Comparison of ENCODE assay signal across 10 cellular contexts in the genomic region with DNA sequence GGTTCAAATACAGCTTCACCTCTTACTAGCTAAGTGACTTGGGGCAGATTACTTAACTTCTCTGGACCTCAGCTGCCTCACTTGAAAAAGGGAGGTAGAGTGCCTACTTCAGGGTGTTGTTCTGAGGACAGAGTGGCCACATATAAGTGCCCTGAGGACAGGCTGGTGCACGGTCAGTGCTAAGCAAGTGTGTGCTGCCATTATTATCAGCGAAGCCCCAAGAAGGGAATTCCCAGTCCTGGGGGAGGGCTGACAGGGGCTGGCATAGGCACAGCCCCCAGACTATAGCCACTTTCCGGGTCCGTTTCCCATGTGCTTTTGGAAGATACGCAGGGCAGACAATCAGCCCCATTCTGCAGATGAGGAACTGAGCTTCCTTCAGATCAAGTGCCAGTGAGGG. TPM values are rescaled to one million over a fixed set of nuclear protein-coding genes. Genes with fewer than 3 reads are reported as not detected.
A peak's percentile ranks its signal among the peaks of the same experiment; 100 is the strongest.
DNase-seq lines count a peak whose midpoint lies in the region; ATAC-seq and TF ChIP-seq lines count a peak whose summit lies in the region.
"Had no signal": no experiment of that assay in that cellular context is flagged by ENCODE, and none has a peak within 500 bp of the region (broad histone marks: within the 10 kb centered on the region; RNA-seq: fewer than 3 reads in every experiment).

No MANE protein-coding gene starts in this region.

- peak overlapping the region; percentile 95 for H3K9ac ChIP-seq in muscle layer of colon (ENCODE audit: low read length)

- H3K27me3 Mint-ChIP-seq in activated T-cell treated with anti-CD3 and anti-CD28 coated beads, Interleukin-2, amount 50 U/mL, for 4 hours (ENCODE audit: low read depth), result no peaks in the 10 kb centered on the region
- H3K27me3 Mint-ChIP-seq in brain, result peaks cover 8% of the 10 kb centered on the region

- H3K4me1 Mint-ChIP-seq in activated T-cell treated with anti-CD3 and anti-CD28 coated beads, Interleukin-2, amount 50 U/mL, for 4 hours (ENCODE audit: low read depth), result peaks cover 55% of the 10 kb centered on the region
- H3K4me1 Mint-ChIP-seq in brain, result peaks cover 55% of the 10 kb centered on the region

- peak overlapping the region; percentile 99 for H3K27ac ChIP-seq in muscle layer of colon (ENCODE audit: low read depth, low read length)
- H3K27ac ChIP-seq in tibial nerve, result peak overlapping the region in 3 of 4 donors; percentile 96 to 100 (median 99)
- H3K27ac ChIP-seq: C4-2B had no signal

- ATAC-seq in activated T-cell treated with anti-CD3 and anti-CD28 coated beads, Interleukin-2, amount 50 U/mL, for 4 hours, result no peak

- TF ChIP-seq POLR2A in tibial nerve (IDR thresholded peaks at IDR 0.05), result no peak

- H3K4me1 ChIP-seq in muscle layer of colon (ENCODE audit: insufficient read depth, low read length), result peaks cover 48% of the 10 kb centered on the region
- H3K4me1 ChIP-seq in tibial nerve, result peaks cover 0 to 65% (median 40%) of the 10 kb centered on the region in 4 donors

- H3K27ac Mint-ChIP-seq in brain, result peak overlapping the region; percentile 19 to 98 (median 91)

- no peak for TF ChIP-seq CTCF in brain (conservative IDR thresholded peaks at IDR 0.05)
- no peak for TF ChIP-seq CTCF in tibial nerve (IDR thresholded peaks at IDR 0.05)

- no peaks in the 10 kb centered on the region for H3K9me3 Mint-ChIP-seq in activated T-cell treated with anti-CD3 and anti-CD28 coated beads, Interleukin-2, amount 50 U/mL, for 4 hours
- no peaks in the 10 kb centered on the region for H3K9me3 Mint-ChIP-seq in brain

- DNase-seq in activated T-cell treated with anti-CD3 and anti-CD28 coated beads, Interleukin-2, amount 50 U/mL, for 4 hours, result no peak
- no peak for DNase-seq in activated T-cell treated with anti-CD3 and anti-CD28 coated beads, Interleukin-2, amount 50 U/mL, for 1 hour
- DNase-seq in tibial nerve (ENCODE audit: low spot score in 2 of 2), result no peak
- no peak for DNase-seq in NCI-H510A treated with DMSO at 0.1 percent for 48 hours (lab: John Stamatoyannopoulos, UW)
- no peak for DNase-seq in ecto neural progenitor cell (ENCODE audit: low spot score)
- no peak for DNase-seq in NCI-H82 treated with DMSO at 0.1 percent for 48 hours (lab: John Stamatoyannopoulos, UW; ENCODE audit: unreplicated experiment)
- DNase-seq: SIG-M5 had no signal

- no peak for TF ChIP-seq EP300 in tibial nerve (IDR thresholded peaks at IDR 0.05)

- WGBS in tibial nerve, 2 donors, result 66 to 67% methylated on average over 5 of the region's 5 CpGs

- H3K4me3 ChIP-seq in muscle layer of colon (ENCODE audit: low read depth in 1 of 2, low read length in 2 of 2) (peak overlapping the region; percentile 24 to 100), tibial nerve (peak overlapping the region in 1 of 4 donors; percentile 69)

- H3K9me3 ChIP-seq in muscle layer of colon (ENCODE audit: low read length) (no peaks in the 10 kb centered on the region), tibial nerve (no peaks in the 10 kb centered on the region)

- no peaks in the 10 kb centered on the region for H3K36me3 Mint-ChIP-seq in activated T-cell treated with anti-CD3 and anti-CD28 coated beads, Interleukin-2, amount 50 U/mL, for 4 hours (ENCODE audit: insufficient read depth)
- peaks cover 6% of the 10 kb centered on the region for H3K36me3 Mint-ChIP-seq in brain

- peak overlapping the region; percentile 89 for H3K4me3 Mint-ChIP-seq in activated T-cell treated with anti-CD3 and anti-CD28 coated beads, Interleukin-2, amount 50 U/mL, for 4 hours
- H3K4me3 Mint-ChIP-seq in brain, result peak overlapping the region; percentile 81 to 93 (median 91)

- H3K27me3 ChIP-seq in muscle layer of colon (ENCODE audit: control insufficient read depth in 1 of 2, insufficient read depth in 2 of 2, low read length in 2 of 2), result no peaks in the 10 kb centered on the region
- H3K27me3 ChIP-seq in tibial nerve, result no peaks in the 10 kb centered on the region

- no peaks in the 10 kb centered on the region for H3K36me3 ChIP-seq in muscle layer of colon (ENCODE audit: insufficient read depth, low read length)
- no peaks in the 10 kb centered on the region for H3K36me3 ChIP-seq in tibial nerve

RNA-seq across cellular contexts. Expression of a gene that starts 2.5 kb away (rescaled TPM):
- 10 to 100 TPM; 16.0 to 18.0 (median 17.5) TPM for total RNA-seq in activated T-cell treated with anti-CD3 and anti-CD28 coated beads, Interleukin-2, amount 50 U/mL, for 4 hours
- polyA plus RNA-seq in brain (ENCODE audit: insufficient read depth, low read depth, low replicate concordance), result 60.4 TPM
- 10 to 100 TPM; 60.5 to 64.1 (median 63.0) TPM for total RNA-seq in tibial nerve

RNA-seq across cellular contexts. Expression of a gene that starts 4.3 kb away (rescaled TPM):
- total RNA-seq in activated T-cell treated with anti-CD3 and anti-CD28 coated beads, Interleukin-2, amount 50 U/mL, for 4 hours, result not detected
- polyA plus RNA-seq in brain (ENCODE audit: insufficient read depth, low read depth, low replicate concordance), result not detected
- total RNA-seq in tibial nerve, result not detected

RNA-seq across cellular contexts. Expression of a gene that starts 7.2 kb away (rescaled TPM):
- 100 to 1,000 TPM; 184 to 188 (median 188) TPM for total RNA-seq in activated T-cell treated with anti-CD3 and anti-CD28 coated beads, Interleukin-2, amount 50 U/mL, for 4 hours
- 107 TPM for polyA plus RNA-seq in brain (ENCODE audit: insufficient read depth, low read depth, low replicate concordance)
- 100 to 1,000 TPM in 3 of 4 donors, 10 to 100 TPM in 1; 87.0 to 163 (median 125) TPM for total RNA-seq in tibial nerve

RNA-seq across cellular contexts. Expression of a gene that starts 32.1 kb away (rescaled TPM):
- total RNA-seq in activated T-cell treated with anti-CD3 and anti-CD28 coated beads, Interleukin-2, amount 50 U/mL, for 4 hours, result 1 to 10 TPM; 3.9 to 4.6 (median 4.3) TPM
- polyA plus RNA-seq in brain (ENCODE audit: insufficient read depth, low read depth, low replicate concordance), result 17.7 TPM
- 10 to 100 TPM in 3 of 4 donors, 1 to 10 TPM in 1; 6.5 to 16.0 (median 13.5) TPM for total RNA-seq in tibial nerve

RNA-seq across cellular contexts. Expression of a gene that starts 37.6 kb away (rescaled TPM):
- under 1 TPM; 0.19 to 0.32 (median 0.28) TPM for total RNA-seq in activated T-cell treated with anti-CD3 and anti-CD28 coated beads, Interleukin-2, amount 50 U/mL, for 4 hours
- 6.6 TPM for polyA plus RNA-seq in brain (ENCODE audit: insufficient read depth, low read depth, low replicate concordance)
- total RNA-seq in tibial nerve, result 1 to 10 TPM; 1.5 to 3.3 (median 2.2) TPM
